In the genomic region with DNA sequence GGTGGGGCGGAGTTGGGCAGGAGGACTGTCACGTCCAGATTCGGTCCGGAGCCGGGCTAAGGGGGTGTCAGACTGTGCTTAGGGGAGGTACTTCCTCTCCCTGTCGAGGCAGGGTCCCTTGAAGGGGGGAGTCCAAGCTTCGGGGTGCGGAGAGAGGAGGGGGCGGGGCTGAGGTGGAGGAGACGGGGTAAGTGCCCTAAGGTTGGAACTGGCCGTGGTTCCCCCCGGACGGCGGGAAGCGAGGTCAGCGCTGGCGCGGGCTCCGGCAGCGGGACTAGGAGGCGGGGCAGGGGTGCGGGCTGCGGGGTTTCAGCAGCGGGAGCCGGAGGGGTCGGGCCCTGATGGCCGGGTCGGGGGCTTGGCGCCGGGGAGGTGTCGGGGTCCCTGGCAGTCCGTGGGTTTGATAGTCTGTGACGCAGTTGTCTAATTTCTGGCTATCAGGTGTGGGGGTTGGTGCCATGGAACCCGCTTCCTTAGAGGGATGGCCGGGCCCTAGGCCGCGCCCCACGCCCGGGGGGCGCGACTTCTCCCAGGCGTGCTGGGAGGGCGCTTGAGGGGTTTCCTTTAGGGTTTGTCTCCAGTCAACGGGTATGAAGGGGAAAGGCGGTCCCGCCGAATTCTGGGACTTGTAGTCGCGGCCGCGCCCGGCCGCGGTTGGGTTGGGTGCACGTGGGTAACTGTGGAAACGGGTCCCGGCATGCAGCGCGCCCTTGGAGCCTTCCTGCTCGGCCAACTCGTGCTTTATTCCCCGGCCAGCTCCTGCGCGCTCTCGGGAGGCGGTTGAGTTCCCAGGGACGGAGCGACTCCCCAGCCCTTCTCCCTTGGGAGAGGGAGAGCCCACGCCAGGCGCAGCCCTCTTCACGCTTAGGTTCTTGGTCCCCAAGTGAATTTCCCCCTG, we compare ENCODE assay signal across 8 cellular contexts. TPM values are rescaled to one million over a fixed set of nuclear protein-coding genes. Genes with fewer than 3 reads are reported as not detected.
A peak's percentile ranks its signal among the peaks of the same experiment; 100 is the strongest.
DNase-seq lines count a peak whose midpoint lies in the region; ATAC-seq, FAIRE-seq and TF ChIP-seq lines count a peak whose summit lies in the region.

No MANE protein-coding gene starts in this region.

- dilution Hi-C loops in keratinocyte (cut with MboI; ENCODE audit: extremely low pct_ligation_motif_present, low sequenced_read_pairs): no loop called here

- H3K27ac ChIP-seq in keratinocyte (ENCODE audit: control insufficient read depth, insufficient read depth, low read length): peak overlapping the region; percentile 84

- no peak for TF ChIP-seq CTCF in keratinocyte (optimal IDR thresholded peaks at IDR 0.05 in 1 of 3, IDR thresholded peaks at IDR 0.05 in 1 of 3, conservative IDR thresholded peaks at IDR 0.05 in 1 of 3; ENCODE audit: extremely low read depth in 1 of 3, insufficient read depth in 2 of 3, low read length in 3 of 3)

- peak overlapping the region; percentile 94 for H2AFZ ChIP-seq in keratinocyte (ENCODE audit: control insufficient read depth, low read length)

- no peaks in the 10 kb centered on the region for H3K27me3 ChIP-seq in keratinocyte (ENCODE audit: control insufficient read depth, extremely low read depth, insufficient read depth, low read length)

- in situ Hi-C loops in GM18951 (cut with MboI; ENCODE audit: low sequenced_read_pairs, unreplicated experiment): no loop called here

- no peaks in the 10 kb centered on the region for H3K9me1 ChIP-seq in keratinocyte (ENCODE audit: control insufficient read depth, extremely low read depth, insufficient read depth, low read length)

- H3K36me3 ChIP-seq in keratinocyte (ENCODE audit: control insufficient read depth in 2 of 2, extremely low read depth in 1 of 2, insufficient read depth in 2 of 2, low read length in 2 of 2): peaks cover 5 to 14% of the 10 kb centered on the region in 2 experiments

- peak; percentile 87 for DNase-seq in AG08396 (ENCODE audit: low spot score)
- peak; percentile 77 for DNase-seq in NCI-H2227 treated with DMSO at 0.1 percent for 48 hours (lab: John Stamatoyannopoulos, UW)
- peak; percentile 53 for DNase-seq in activated CD4-positive, CD25-positive, alpha-beta regulatory T cell treated with anti-CD3 and anti-CD28 coated beads, Interleukin-2, amount 50 U/mL, for 16 hours (ENCODE audit: low read depth, low spot score)
- peak; percentile 94 for DNase-seq in cerebellar cortex (ENCODE audit: low spot score)
- DNase-seq in keratinocyte (ENCODE audit: low read depth, low spot score): peak; percentile 46
- peak; percentile 70 to 82 (median 77) for DNase-seq in stimulated activated CD4-positive, alpha-beta T cell treated with anti-CD3 and anti-CD28 coated beads, Interleukin-12 subunit alpha, Interleukin-12 subunit beta, amount 100 ng/mL, for 48 hours (ENCODE audit: low read depth in 2 of 3, low spot score in 1 of 3)

- peak overlapping the region; percentile 84 for H3K9ac ChIP-seq in keratinocyte (ENCODE audit: control insufficient read depth, extremely low read depth, insufficient read depth, low read length)

- peak; percentile 69 for FAIRE-seq in keratinocyte (lab: Jason Lieb, UNC)

- H3K4me3 ChIP-seq in keratinocyte (ENCODE audit: control insufficient read depth in 2 of 3, extremely low read depth in 1 of 3, insufficient read depth in 2 of 3, low read depth in 1 of 3, low read length in 3 of 3): peak overlapping the region; percentile 76 to 91 (median 81)

- H3K4me1 ChIP-seq in keratinocyte (ENCODE audit: control insufficient read depth, extremely low read depth, insufficient read depth, low read length): peaks cover 13% of the 10 kb centered on the region

- peak; percentile 38 for ATAC-seq in HG03175 (IDR thresholded peaks at IDR 0.05; ENCODE audit: unreplicated experiment)

- H3K79me2 ChIP-seq in keratinocyte (ENCODE audit: control insufficient read depth, insufficient read depth, low read length): peaks cover 54% of the 10 kb centered on the region

- H3K4me2 ChIP-seq in keratinocyte (ENCODE audit: control insufficient read depth, extremely low read depth, insufficient read depth, low read depth, low read length): peak overlapping the region; percentile 99

- H4K20me1 ChIP-seq in keratinocyte (ENCODE audit: control insufficient read depth, extremely low read depth, insufficient read depth, low read length): no peaks in the 10 kb centered on the region

- H3K9me3 ChIP-seq in keratinocyte (ENCODE audit: control insufficient read depth, low read depth, low read length): no peaks in the 10 kb centered on the region

- peak; percentile 53 for TF ChIP-seq POLR2A in GM18951 (IDR thresholded peaks at IDR 0.05; ENCODE audit: extremely low read depth, insufficient read depth, insufficient read length)

RNA-seq across cellular contexts. Expression of gene DCUN1D4, which starts 1.5 kb away (rescaled TPM):
- polyA plus RNA-seq in keratinocyte: 39.6 to 59.9 TPM (median 50.3 TPM) in 3 replicates
- 87.4 TPM for polyA plus RNA-seq in keratinocyte (2011; ENCODE audit: low read depth)
- 25.6 and 43.7 TPM in 2 replicates for polyA plus RNA-seq in keratinocyte (2011; cell fraction: cytosol; rRNA removed)
- 123 and 127 TPM in 2 replicates for polyA plus RNA-seq in keratinocyte (2011; cell fraction: nucleus; rRNA removed)
- 26.5 and 30.0 TPM in 2 replicates for polyA plus RNA-seq in keratinocyte (2012; ENCODE audit: low replicate concordance)
- 8.8 to 99.6 TPM (median 76.4 TPM) in 3 replicates for polyA minus RNA-seq in keratinocyte
- 45.7 TPM for polyA minus RNA-seq in keratinocyte (2011; cell fraction: cytosol; rRNA and poly(A)+ RNA removed)
- 45.5 and 80.3 TPM in 2 replicates for polyA minus RNA-seq in keratinocyte (2011; cell fraction: nucleus; rRNA and poly(A)+ RNA removed)

Comparison
In these comparisons a context has a peak if more than half of its experiments do, and no peak if none do; other contexts are left out.
1. Peak in every context shown above with its lines: DNase-seq, ATAC-seq, H3K4me3 ChIP-seq and H3K27ac ChIP-seq.